Comparison of ENCODE assay signal across 8 cellular contexts in genomic region chr9:98775831-98776441, GRCh38. TPM values are rescaled to one million over a fixed set of nuclear protein-coding genes. Genes with fewer than 3 reads are reported as not detected.
DNase-seq lines count a peak whose midpoint lies in the region; ATAC-seq and TF ChIP-seq lines count a peak whose summit lies in the region.

No MANE protein-coding gene starts in this region.

- no peak for ATAC-seq in HG03520 (IDR thresholded peaks at IDR 0.05; ENCODE audit: unreplicated experiment)

- H3K27me3 Mint-ChIP-seq in endodermal cell (ENCODE audit: insufficient read depth) = no peaks in the 10 kb centered on the region

- no peaks in the 10 kb centered on the region for H3K9me3 Mint-ChIP-seq in endodermal cell

- H3K4me1 Mint-ChIP-seq in endodermal cell = peaks cover 2% of the 10 kb centered on the region

- H3K9me3 ChIP-seq in endodermal cell (ENCODE audit: control insufficient read depth, low read length) = no peaks in the 10 kb centered on the region

- peak; percentile 7 to 39 for DNase-seq in activated CD4-positive, alpha-beta T cell treated with anti-CD3 and anti-CD28 coated beads for 4 hours
- DNase-seq in activated CD4-positive, alpha-beta T cell treated with anti-CD3 and anti-CD28 coated beads for 1 hour = no peak
- DNase-seq in SK-N-DZ (ENCODE audit: low spot score) = peak; percentile 66
- DNase-seq in endodermal cell = peak; percentile 88
- DNase-seq in midbrain (lab: John Stamatoyannopoulos, UW) = peak; percentile 41
- DNase-seq in lower leg skin (ENCODE audit: low spot score in 2 of 2) = no peak

- H3K4me2 ChIP-seq in KMS-11 = no peak overlapping the region

- H3K4me1 ChIP-seq in KMS-11 (ENCODE audit: low read depth, poor library complexity, severe bottlenecking) (no peaks in the 10 kb centered on the region), endodermal cell (ENCODE audit: control insufficient read depth, insufficient read depth, low read length) (no peaks in the 10 kb centered on the region)

- H3K79me2 ChIP-seq in KMS-11 (ENCODE audit: insufficient read depth, low read depth) = no peaks in the 10 kb centered on the region

- H3K9ac ChIP-seq in KMS-11 = no peak overlapping the region
- no peak overlapping the region for H3K9ac ChIP-seq in endodermal cell (ENCODE audit: extremely low read depth, low read length, poor library complexity, severe bottlenecking)

- 31 to 43% methylated on average over 6 to 8 of the region's 8 CpGs for WGBS in endodermal cell (ENCODE audit: insufficient coverage in 1 of 2, insufficient read length in 1 of 2), 2 experiments
- 53 to 55% methylated on average over 8 of the region's 8 CpGs for WGBS in lower leg skin, 2 donors

- peaks cover 45% of the 10 kb centered on the region for H3K36me3 Mint-ChIP-seq in endodermal cell (ENCODE audit: low read depth)

- H4K20me1 ChIP-seq in KMS-11 (ENCODE audit: insufficient read depth) = no peaks in the 10 kb centered on the region

- H3K27ac ChIP-seq in KMS-11 (no peak overlapping the region), endodermal cell (ENCODE audit: low read depth, low read length) (no peak overlapping the region)

- TF ChIP-seq CTCF in KMS-11 (conservative IDR thresholded peaks at IDR 0.05; ENCODE audit: low read depth, low read length) = peak; percentile 88
- peak; percentile 89 for TF ChIP-seq CTCF in endodermal cell (conservative IDR thresholded peaks at IDR 0.05)
- no peak for TF ChIP-seq CTCF in lower leg skin (IDR thresholded peaks at IDR 0.05)

- no peak for TF ChIP-seq POLR2A in lower leg skin (IDR thresholded peaks at IDR 0.05)

- no peak overlapping the region for H3K27ac Mint-ChIP-seq in endodermal cell

- H3K27me3 ChIP-seq in KMS-11 (ENCODE audit: insufficient read depth, low read depth) = no peaks in the 10 kb centered on the region
- H3K27me3 ChIP-seq in endodermal cell (ENCODE audit: control insufficient read depth, insufficient read depth, low read length, poor library complexity, severe bottlenecking) = no peaks in the 10 kb centered on the region

- H3K4me3 Mint-ChIP-seq in endodermal cell = no peak overlapping the region

- intact Hi-C loops in lower leg skin (cut with DNase I; ENCODE audit: low total_unique reads) = no loop called here

- H3K4me3 ChIP-seq in KMS-11 (IDR thresholded peaks at IDR 0.05; ENCODE audit: insufficient read depth, low read depth, low read length) (no peak overlapping the region), endodermal cell (ENCODE audit: low read length) (no peak overlapping the region), lower leg skin (ENCODE audit: low read depth, poor library complexity, severe bottlenecking) (no peak overlapping the region)

- H2AFZ ChIP-seq in KMS-11 (ENCODE audit: low read depth) = no peak overlapping the region

- H3K36me3 ChIP-seq in KMS-11 (ENCODE audit: insufficient read depth) (no peaks in the 10 kb centered on the region), endodermal cell (ENCODE audit: control insufficient read depth, insufficient read depth, low read length) (peaks cover 24% of the 10 kb centered on the region)

RNA-seq across cellular contexts. Expression of gene ANKS6, which starts 20.4 kb away (rescaled TPM):
- polyA plus RNA-seq in SK-N-DZ (2014; cell fraction: cytosol; rRNA removed) = 13.7 and 21.7 TPM in 2 replicates
- polyA plus RNA-seq in SK-N-DZ (2014; cell fraction: nucleus; rRNA removed) = 35.7 and 36.9 TPM in 2 replicates
- total RNA-seq in endodermal cell (10 to 100 TPM; 41.7 to 55.2 TPM), lower leg skin (10 to 100 TPM; 11.3 to 28.0 (median 19.1) TPM)
- polyA plus RNA-seq in endodermal cell (2013, experiment 1 of 2) = 28.1 TPM
- polyA plus RNA-seq in endodermal cell (2013, experiment 2 of 2) = 26.3 TPM

RNA-seq across cellular contexts. Expression of gene GALNT12, which starts 31.5 kb away (rescaled TPM):
- polyA plus RNA-seq in SK-N-DZ (2014; cell fraction: cytosol; rRNA removed) = 0.87 and 1.9 TPM in 2 replicates
- polyA plus RNA-seq in SK-N-DZ (2014; cell fraction: nucleus; rRNA removed) = 2.1 and 6.9 TPM in 2 replicates
- total RNA-seq in endodermal cell (10 to 100 TPM; 24.0 to 56.3 TPM), lower leg skin (1 to 10 TPM; 4.9 to 8.5 (median 6.4) TPM)
- polyA plus RNA-seq in endodermal cell (2013, experiment 1 of 2) = 14.2 TPM
- polyA plus RNA-seq in endodermal cell (2013, experiment 2 of 2) = 13.1 TPM

Comparison
In these comparisons a context has a peak if more than half of its experiments do, and no peak if none do; other contexts are left out.
1. DNase-seq: peak in activated CD4-positive, alpha-beta T cell treated with anti-CD3 and anti-CD28 coated beads for 4 hours (2 of 2), SK-N-DZ (single experiment), endodermal cell (single experiment) and midbrain (single experiment); none in activated CD4-positive, alpha-beta T cell treated with anti-CD3 and anti-CD28 coated beads for 1 hour (single experiment) and lower leg skin (0 of 2).
2. CTCF ChIP-seq: peak in KMS-11 (single experiment) and endodermal cell (single experiment); none in lower leg skin (0 of 3).